Comparison of ENCODE assay signal across 17 cellular contexts in the genomic region with DNA sequence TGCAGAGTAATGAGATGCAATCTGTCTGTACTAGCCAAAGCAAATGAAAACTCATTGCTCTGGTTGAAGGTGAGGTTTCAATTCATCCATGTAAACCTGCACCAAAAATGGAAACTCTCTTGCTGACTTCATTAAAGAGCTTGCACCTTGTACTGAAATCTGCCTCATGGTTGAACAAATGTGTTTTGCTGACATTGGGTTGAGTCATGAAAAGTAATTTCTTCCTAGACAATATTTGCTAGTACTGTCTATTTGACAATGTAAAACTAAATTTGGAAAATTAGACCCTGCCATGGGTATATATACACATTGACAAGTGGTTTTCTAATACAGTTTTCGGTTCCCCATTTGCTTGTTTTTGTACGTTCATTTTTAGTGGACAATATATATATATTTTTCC.
"Had no signal": no experiment of that assay in that cellular context is flagged by ENCODE, and none has a peak within 500 bp of the region (broad histone marks: within the 10 kb centered on the region; RNA-seq: fewer than 3 reads in every experiment).

No MANE protein-coding gene starts in this region.

- H3K4me2 ChIP-seq: hepatocyte had no signal

- H3K9me3 ChIP-seq: stomach, vagina had no signal

- H3K4me1 ChIP-seq: stomach, vagina had no signal

- ATAC-seq: activated CD4-positive, CD25-positive, alpha-beta regulatory T cell treated with anti-CD3 and anti-CD28 coated beads, Interleukin-2, amount 50 U/mL, for 24 hours; activated naive CD8-positive, alpha-beta T cell treated with anti-CD3 and anti-CD28 coated beads, Interleukin-2, amount 50 U/mL, for 24 hours had no signal

- H3K4me3 ChIP-seq: dorsolateral prefrontal cortex, hepatocyte, neural progenitor cell, stomach, vagina had no signal

- DNase-seq: activated CD8-positive, alpha-beta memory T cell treated with anti-CD3 and anti-CD28 coated beads for 24 hours; activated CD8-positive, alpha-beta memory T cell treated with anti-CD3 and anti-CD28 coated beads, Interleukin-2, amount 50 U/mL, for 48 hours; activated effector memory CD4-positive, alpha-beta T cell treated with Interleukin-2 at 50 U/mL for 16 hours; activated naive CD4-positive, alpha-beta T cell treated with anti-CD3 and anti-CD28 coated beads, Interleukin-2, amount 10 ng/mL, durations not matched to agents 7 days and 5 days; activated naive CD8-positive, alpha-beta T cell treated with anti-CD3 and anti-CD28 coated beads, Interleukin-2, amount 50 U/mL, for 24 hours; activated T-cell treated with anti-CD3 and anti-CD28 coated beads, Interleukin-2, amount 50 U/mL, for 48 hours; anterior cingulate cortex; caudate nucleus; dorsolateral prefrontal cortex; foreskin fibroblast; naive B cell; stomach; trophoblast cell had no signal

- H3K27ac ChIP-seq: dorsolateral prefrontal cortex, hepatocyte, neural progenitor cell, stomach, vagina had no signal
